In genomic region chr1:207031632-207032258, GRCh38 we compare ENCODE assay signal across 14 cellular contexts. TPM values are rescaled to one million over a fixed set of nuclear protein-coding genes. Genes with fewer than 3 reads are reported as not detected.
DNase-seq lines count a peak whose midpoint lies in the region; ATAC-seq, FAIRE-seq and TF ChIP-seq lines count a peak whose summit lies in the region.
"Had no signal": no experiment of that assay in that cellular context is flagged by ENCODE, and none has a peak within 500 bp of the region (broad histone marks: within the 10 kb centered on the region; RNA-seq: fewer than 3 reads in every experiment).

No MANE protein-coding gene starts in this region.

- H3K4me3 Mint-ChIP-seq in activated naive CD8-positive, alpha-beta T cell treated with anti-CD3 and anti-CD28 coated beads, Interleukin-2, amount 50 U/mL, for 24 hours, result no peak overlapping the region
- H3K4me3 Mint-ChIP-seq in activated CD4-positive, alpha-beta memory T cell treated with anti-CD3 and anti-CD28 coated beads for 36 hours, result no peak overlapping the region

- H2AFZ ChIP-seq in HepG2 (ENCODE audit: low read length), result no peak overlapping the region

- no peak for FAIRE-seq in HepG2 (lab: Jason Lieb, UNC)

- peak overlapping the region; percentile 12 for H3K9ac ChIP-seq in HepG2 (ENCODE audit: insufficient read depth, low read depth, low read length)

- H3K4me1 ChIP-seq in body of pancreas (peaks cover 61% of the 10 kb centered on the region), HepG2 (ENCODE audit: insufficient read depth, low read length) (peaks cover 77% of the 10 kb centered on the region), transverse colon (peaks cover 3 to 55% (median 20%) of the 10 kb centered on the region in 4 donors)

- TF ChIP-seq POLR2A in body of pancreas (IDR thresholded peaks at IDR 0.05) (peak in 2 of 3 donors; percentile 9 to 43), HepG2 (IDR thresholded peaks at IDR 0.05; ENCODE audit: insufficient read depth in 1 of 2, low read depth in 2 of 2, low read length in 2 of 2) (no peak), transverse colon (IDR thresholded peaks at IDR 0.05) (peak; percentile 53)

- no peaks in the 10 kb centered on the region for H3K79me2 ChIP-seq in HepG2 (ENCODE audit: insufficient read depth, low read length)

- POLR2A ChIA-PET in HepG2 (lab: Yijun Ruan, JAX), result interaction anchor here (1.1 to 3.1 kb wide), 6 partner anchors 7 to 21 kb away, joined by 4 to 25 read pairs (median 6); partner anchors contain the start of genes PFKFB2 and YOD1
- POLR2A ChIA-PET in activated CD4-positive, alpha-beta memory T cell treated with anti-CD3 and anti-CD28 coated beads for 36 hours (lab: Charles Lee), result no interaction called here

- peak overlapping the region in 1 of 2 donors; percentile 38 for H3K4me3 ChIP-seq in body of pancreas
- peak overlapping the region; percentile 42 to 55 (median 54) for H3K4me3 ChIP-seq in HepG2 (replicated peaks in 1 of 3; ENCODE audit: insufficient read depth in 1 of 3, low read depth in 2 of 3, low read length in 3 of 3)
- peak overlapping the region in 3 of 4 donors; percentile 27 to 51 (median 31) for H3K4me3 ChIP-seq in transverse colon

- H3K4me1 Mint-ChIP-seq in activated naive CD8-positive, alpha-beta T cell treated with anti-CD3 and anti-CD28 coated beads, Interleukin-2, amount 50 U/mL, for 24 hours, result no peaks in the 10 kb centered on the region
- H3K4me1 Mint-ChIP-seq in activated CD4-positive, alpha-beta memory T cell treated with anti-CD3 and anti-CD28 coated beads for 36 hours (ENCODE audit: low read depth), result no peaks in the 10 kb centered on the region

- CTCF ChIA-PET in HepG2 (lab: Yijun Ruan, JAX; ENCODE audit: low intra/inter-chr PET ratio, low total read pairs), result no interaction called here
- CTCF ChIA-PET in activated CD4-positive, alpha-beta memory T cell treated with anti-CD3 and anti-CD28 coated beads for 36 hours (lab: Charles Lee), result interaction anchor here (0.8 to 1.4 kb wide), 3 partner anchors 21 to 52 kb away, joined by 3 to 8 read pairs (median 4); partner anchors contain the start of gene PFKFB2

- H3K27ac ChIP-seq in body of pancreas (peak overlapping the region; percentile 87 to 92 (median 90)), HepG2 (ENCODE audit: extremely low read length, insufficient read depth, low read length) (no peak overlapping the region), transverse colon (peak overlapping the region; percentile 85 to 90 (median 88))

- H3K9me3 ChIP-seq in body of pancreas, result no peaks in the 10 kb centered on the region
- H3K9me3 ChIP-seq in HepG2 (ENCODE audit: low read length), result no peaks in the 10 kb centered on the region
- H3K9me3 ChIP-seq in transverse colon, result no peaks in the 10 kb centered on the region

- no peaks in the 10 kb centered on the region for H3K36me3 ChIP-seq in body of pancreas (replicated peaks in 1 of 2; ENCODE audit: insufficient read depth in 1 of 2, low read depth in 2 of 2)
- H3K36me3 ChIP-seq in HepG2 (replicated peaks in 1 of 2; ENCODE audit: control insufficient read depth in 1 of 2, insufficient read depth in 2 of 2, low read length in 2 of 2), result no peaks in the 10 kb centered on the region
- no peaks in the 10 kb centered on the region for H3K36me3 ChIP-seq in transverse colon

- no peaks in the 10 kb centered on the region for H3K36me3 Mint-ChIP-seq in activated naive CD8-positive, alpha-beta T cell treated with anti-CD3 and anti-CD28 coated beads, Interleukin-2, amount 50 U/mL, for 24 hours (ENCODE audit: low read depth)
- no peaks in the 10 kb centered on the region for H3K36me3 Mint-ChIP-seq in activated CD4-positive, alpha-beta memory T cell treated with anti-CD3 and anti-CD28 coated beads for 36 hours

- TF ChIP-seq EP300 in HepG2 (IDR thresholded peaks at IDR 0.05; ENCODE audit: low read depth in 2 of 2, low read length in 2 of 2) (no peak), HepG2 (CRISPR knock-in tag; IDR thresholded peaks at IDR 0.05; ENCODE audit: borderline replicate concordance) (no peak), transverse colon (IDR thresholded peaks at IDR 0.05; ENCODE audit: low read depth) (peak; percentile 28)

- no peak overlapping the region for H3K27ac Mint-ChIP-seq in activated naive CD8-positive, alpha-beta T cell treated with anti-CD3 and anti-CD28 coated beads, Interleukin-2, amount 50 U/mL, for 24 hours
- no peak overlapping the region for H3K27ac Mint-ChIP-seq in activated CD4-positive, alpha-beta memory T cell treated with anti-CD3 and anti-CD28 coated beads for 36 hours

- peaks cover 56% of the 10 kb centered on the region for H3K27me3 Mint-ChIP-seq in activated naive CD8-positive, alpha-beta T cell treated with anti-CD3 and anti-CD28 coated beads, Interleukin-2, amount 50 U/mL, for 24 hours
- peaks cover 45% of the 10 kb centered on the region for H3K27me3 Mint-ChIP-seq in activated CD4-positive, alpha-beta memory T cell treated with anti-CD3 and anti-CD28 coated beads for 36 hours

- no peak for TF ChIP-seq RAD21 in HepG2 (CRISPR knock-in tag; IDR thresholded peaks at IDR 0.05)

- peak; percentile 77 for ATAC-seq in body of pancreas
- peak; percentile 20 for ATAC-seq in HepG2
- no peak for ATAC-seq in activated naive CD8-positive, alpha-beta T cell treated with anti-CD3 and anti-CD28 coated beads, Interleukin-2, amount 50 U/mL, for 24 hours
- ATAC-seq in HG03025 (IDR thresholded peaks at IDR 0.05; ENCODE audit: low FRiP score, unreplicated experiment), result no peak

- H4K20me1 ChIP-seq in HepG2 (ENCODE audit: insufficient read depth, low read length), result no peaks in the 10 kb centered on the region

- WGBS in body of pancreas, 2 donors, result 17 to 24% methylated on average over 7 of the region's 7 CpGs
- WGBS in HepG2 (ENCODE audit: low lambda C conversion rate), result 11% methylated on average over 7 of the region's 7 CpGs
- 18 to 41% methylated on average over 2 to 7 of the region's 7 CpGs for WGBS in transverse colon (ENCODE audit: low coverage in 1 of 2), 2 donors

- H3K4me2 ChIP-seq in HepG2 (ENCODE audit: low read depth, low read length), result peak overlapping the region; percentile 85

- no TSS peak for BruUV-seq in HepG2 (replicated peaks; lab: Mats Ljungman, UMichigan)

- no peaks in the 10 kb centered on the region for H3K9me3 Mint-ChIP-seq in activated naive CD8-positive, alpha-beta T cell treated with anti-CD3 and anti-CD28 coated beads, Interleukin-2, amount 50 U/mL, for 24 hours
- no peaks in the 10 kb centered on the region for H3K9me3 Mint-ChIP-seq in activated CD4-positive, alpha-beta memory T cell treated with anti-CD3 and anti-CD28 coated beads for 36 hours

- H3K27me3 ChIP-seq in body of pancreas (no peaks in the 10 kb centered on the region), HepG2 (ENCODE audit: control insufficient read depth in 1 of 2, insufficient read depth in 2 of 2, low read length in 2 of 2) (no peaks in the 10 kb centered on the region), transverse colon (no peaks in the 10 kb centered on the region)

- in situ Hi-C loops in HepG2 (cut with HindIII; ENCODE audit: extremely low pct_ligation_motif_present, low pct_unique_long_range_greater_than_20kb) (no loop called here), transverse colon (cut with MboI; ENCODE audit: low pct_ligation_motif_present in 1 of 4, low pct_unique_long_range_greater_than_20kb in 1 of 4, low sequenced_read_pairs in 3 of 4) (no loop called here)

- TF ChIP-seq CTCF in body of pancreas (IDR thresholded peaks at IDR 0.05) (no peak), HepG2 (CRISPR knock-in tag; IDR thresholded peaks at IDR 0.05) (no peak), transverse colon (IDR thresholded peaks at IDR 0.05) (no peak)

- DNase-seq in NCI-H1092 treated with DMSO at 0.1 percent for 48 hours (lab: John Stamatoyannopoulos, UW) (peak; percentile 6), NCI-H1092 (lab: John Stamatoyannopoulos, UW) (no peak), body of pancreas (peak; percentile 77 to 89 (median 86)), HepG2 (ENCODE audit: low spot score) (peak; percentile 39), transverse colon (peak; percentile 82)
- DNase-seq in activated naive CD8-positive, alpha-beta T cell treated with anti-CD3 and anti-CD28 coated beads, Interleukin-2, amount 50 U/mL, for 24 hours, result no peak
- DNase-seq in activated CD4-positive, alpha-beta memory T cell treated with anti-CD3 and anti-CD28 coated beads for 36 hours, result no peak
- DNase-seq: 8988T; effector CD8-positive, alpha-beta T cell; hypothalamus; stimulated activated CD4-positive, alpha-beta T cell treated with anti-CD3 and anti-CD28 coated beads, Interleukin-1b, Interleukin-23, amount 100 ng/mL, for 48 hours; stimulated activated naive CD4-positive, alpha-beta T cell treated with Interleukin-2 at 50 U/mL for 16 hours had no signal

- intact Hi-C loops in body of pancreas (cut with DNase I), result no loop called here
- intact Hi-C loops in HepG2 (cut with micrococcal nuclease; ENCODE audit: unreplicated experiment), result loop anchor here (2.0 kb wide), 1 partner anchor 19 kb away; the partner anchor contains the start of gene YOD1
- intact Hi-C loops in transverse colon (cut with DNase I; ENCODE audit: low total_unique reads), result no loop called here
- intact Hi-C loops in activated CD4-positive, alpha-beta memory T cell treated with anti-CD3 and anti-CD28 coated beads for 36 hours (cut with micrococcal nuclease), result no loop called here

RNA-seq across cellular contexts. Expression of gene C1orf116, which starts 0.8 kb away (rescaled TPM):
- total RNA-seq in body of pancreas, result 10 to 100 TPM; 11.2 to 23.3 TPM
- total RNA-seq in HepG2 (2016; rRNA removed; fragmentation: Illumina TruSeq; extraction: Trizol), result 0.95 and 1.1 TPM in 2 replicates
- total RNA-seq in HepG2 (2016; cell fraction: cytosol; rRNA removed; fragmentation: Illumina TruSeq; extraction: Trizol; ENCODE audit: low read depth), result 0.18 and 0.20 TPM in 2 replicates
- total RNA-seq in HepG2 (2016; cell fraction: insoluble cytoplasmic fraction; rRNA removed; fragmentation: Illumina TruSeq; extraction: Trizol), result 0.80 and 0.89 TPM in 2 replicates
- 0.56 and 0.65 TPM in 2 replicates for total RNA-seq in HepG2 (2016; cell fraction: membrane; rRNA removed; fragmentation: Illumina TruSeq; extraction: Trizol)
- 1.0 and 1.1 TPM in 2 replicates for total RNA-seq in HepG2 (2016; cell fraction: nucleus; rRNA removed; fragmentation: Illumina TruSeq; extraction: Trizol)
- polyA plus RNA-seq in HepG2 (2011; rRNA removed), result 0.51 and 0.77 TPM in 2 replicates
- 0.20 and 0.29 TPM in 2 replicates for polyA plus RNA-seq in HepG2 (2011; cell fraction: cytosol; rRNA removed)
- polyA plus RNA-seq in HepG2 (2011; cell fraction: nucleus; rRNA removed), result 1.0 and 1.2 TPM in 2 replicates
- polyA plus RNA-seq in HepG2 (2012), result 0.36 and 0.48 TPM in 2 replicates
- polyA plus RNA-seq in HepG2 (2016; cell fraction: cytosol; fragmentation: Illumina TruSeq; extraction: Trizol; ENCODE audit: low read depth), result 0.09 and 0.16 TPM in 2 replicates
- 1.4 and 1.6 TPM in 2 replicates for polyA plus RNA-seq in HepG2 (2016; cell fraction: insoluble cytoplasmic fraction; fragmentation: Illumina TruSeq; extraction: Trizol; ENCODE audit: low read depth)
- polyA plus RNA-seq in HepG2 (2016; cell fraction: membrane; fragmentation: Illumina TruSeq; extraction: Trizol; ENCODE audit: low read depth), result 0.35 and 0.52 TPM in 2 replicates
- polyA plus RNA-seq in HepG2 (2016; cell fraction: nucleus; fragmentation: Illumina TruSeq; extraction: Trizol; ENCODE audit: insufficient read depth, low read depth), result 1.4 and 1.9 TPM in 2 replicates
- polyA minus RNA-seq in HepG2 (2011; rRNA and poly(A)+ RNA removed; ENCODE audit: low replicate concordance), result 0.80 TPM in 2 replicates
- 0.44 and 0.69 TPM in 2 replicates for polyA minus RNA-seq in HepG2 (2011; cell fraction: cytosol; rRNA and poly(A)+ RNA removed)
- 1.5 and 2.6 TPM in 2 replicates for polyA minus RNA-seq in HepG2 (2011; cell fraction: nucleus; rRNA and poly(A)+ RNA removed)
- 10 to 100 TPM; 25.7 to 41.2 (median 29.2) TPM for total RNA-seq in transverse colon
- total RNA-seq in activated CD4-positive, alpha-beta memory T cell treated with anti-CD3 and anti-CD28 coated beads for 36 hours, result not detected
- polyA plus RNA-seq: neural cell had no signal

RNA-seq across cellular contexts. Expression of gene YOD1, which starts 19.3 kb away (rescaled TPM):
- total RNA-seq in body of pancreas (1 to 10 TPM; 5.4 to 5.9 TPM), HepG2 (2016; rRNA removed; fragmentation: Illumina TruSeq; extraction: Trizol) (9.1 and 14.1 TPM in 2 replicates), transverse colon (10 to 100 TPM in 2 of 4 donors, 1 to 10 TPM in 2; 9.0 to 17.5 (median 12.0) TPM)
- 0.91 and 1.1 TPM in 2 replicates for total RNA-seq in HepG2 (2016; cell fraction: cytosol; rRNA removed; fragmentation: Illumina TruSeq; extraction: Trizol; ENCODE audit: low read depth)
- total RNA-seq in HepG2 (2016; cell fraction: insoluble cytoplasmic fraction; rRNA removed; fragmentation: Illumina TruSeq; extraction: Trizol), result 9.1 and 13.9 TPM in 2 replicates
- 5.3 and 5.7 TPM in 2 replicates for total RNA-seq in HepG2 (2016; cell fraction: membrane; rRNA removed; fragmentation: Illumina TruSeq; extraction: Trizol)
- 14.7 and 16.3 TPM in 2 replicates for total RNA-seq in HepG2 (2016; cell fraction: nucleus; rRNA removed; fragmentation: Illumina TruSeq; extraction: Trizol)
- 2.5 and 3.4 TPM in 2 replicates for polyA plus RNA-seq in HepG2 (2011; rRNA removed)
- 1.1 and 1.7 TPM in 2 replicates for polyA plus RNA-seq in HepG2 (2011; cell fraction: cytosol; rRNA removed)
- 4.1 and 4.8 TPM in 2 replicates for polyA plus RNA-seq in HepG2 (2011; cell fraction: nucleus; rRNA removed)
- polyA plus RNA-seq in HepG2 (2012), result 3.9 and 4.9 TPM in 2 replicates
- polyA plus RNA-seq in HepG2 (2016; cell fraction: cytosol; fragmentation: Illumina TruSeq; extraction: Trizol; ENCODE audit: low read depth), result 0.36 and 0.38 TPM in 2 replicates
- 9.5 and 10.5 TPM in 2 replicates for polyA plus RNA-seq in HepG2 (2016; cell fraction: insoluble cytoplasmic fraction; fragmentation: Illumina TruSeq; extraction: Trizol; ENCODE audit: low read depth)
- 2.4 and 2.5 TPM in 2 replicates for polyA plus RNA-seq in HepG2 (2016; cell fraction: membrane; fragmentation: Illumina TruSeq; extraction: Trizol; ENCODE audit: low read depth)
- polyA plus RNA-seq in HepG2 (2016; cell fraction: nucleus; fragmentation: Illumina TruSeq; extraction: Trizol; ENCODE audit: insufficient read depth, low read depth), result 15.7 and 15.8 TPM in 2 replicates
- polyA minus RNA-seq in HepG2 (2011; rRNA and poly(A)+ RNA removed; ENCODE audit: low replicate concordance), result 2.4 and 7.1 TPM in 2 replicates
- polyA minus RNA-seq in HepG2 (2011; cell fraction: cytosol; rRNA and poly(A)+ RNA removed), result 3.2 and 3.8 TPM in 2 replicates
- 16.9 and 21.2 TPM in 2 replicates for polyA minus RNA-seq in HepG2 (2011; cell fraction: nucleus; rRNA and poly(A)+ RNA removed)
- total RNA-seq in activated CD4-positive, alpha-beta memory T cell treated with anti-CD3 and anti-CD28 coated beads for 36 hours, result 1 to 10 TPM; 6.3 to 7.2 TPM

RNA-seq across cellular contexts. Expression of gene PFKFB2, which starts 21.3 kb away (rescaled TPM):
- total RNA-seq in body of pancreas (1 to 10 TPM; 4.9 to 9.3 TPM), HepG2 (2016; rRNA removed; fragmentation: Illumina TruSeq; extraction: Trizol) (9.4 and 10.6 TPM in 2 replicates), transverse colon (100 to 1,000 TPM in 1 of 4 donors, 10 to 100 TPM in 3; 84.2 to 155 (median 91.1) TPM)
- 0.62 and 0.71 TPM in 2 replicates for total RNA-seq in HepG2 (2016; cell fraction: cytosol; rRNA removed; fragmentation: Illumina TruSeq; extraction: Trizol; ENCODE audit: low read depth)
- total RNA-seq in HepG2 (2016; cell fraction: insoluble cytoplasmic fraction; rRNA removed; fragmentation: Illumina TruSeq; extraction: Trizol), result 10.2 and 10.9 TPM in 2 replicates
- 2.7 and 2.9 TPM in 2 replicates for total RNA-seq in HepG2 (2016; cell fraction: membrane; rRNA removed; fragmentation: Illumina TruSeq; extraction: Trizol)
- 12.6 and 18.6 TPM in 2 replicates for total RNA-seq in HepG2 (2016; cell fraction: nucleus; rRNA removed; fragmentation: Illumina TruSeq; extraction: Trizol)
- polyA plus RNA-seq in HepG2 (2011; rRNA removed), result 3.9 and 4.6 TPM in 2 replicates
- 1.8 and 2.7 TPM in 2 replicates for polyA plus RNA-seq in HepG2 (2011; cell fraction: cytosol; rRNA removed)
- 8.6 and 10.6 TPM in 2 replicates for polyA plus RNA-seq in HepG2 (2011; cell fraction: nucleus; rRNA removed)
- polyA plus RNA-seq in HepG2 (2012), result 3.6 and 4.1 TPM in 2 replicates
- 0.22 and 0.25 TPM in 2 replicates for polyA plus RNA-seq in HepG2 (2016; cell fraction: cytosol; fragmentation: Illumina TruSeq; extraction: Trizol; ENCODE audit: low read depth)
- 5.0 TPM in 2 replicates for polyA plus RNA-seq in HepG2 (2016; cell fraction: insoluble cytoplasmic fraction; fragmentation: Illumina TruSeq; extraction: Trizol; ENCODE audit: low read depth)
- polyA plus RNA-seq in HepG2 (2016; cell fraction: membrane; fragmentation: Illumina TruSeq; extraction: Trizol; ENCODE audit: low read depth), result 0.60 and 0.72 TPM in 2 replicates
- polyA plus RNA-seq in HepG2 (2016; cell fraction: nucleus; fragmentation: Illumina TruSeq; extraction: Trizol; ENCODE audit: insufficient read depth, low read depth), result 16.4 and 17.0 TPM in 2 replicates
- polyA minus RNA-seq in HepG2 (2011; rRNA and poly(A)+ RNA removed; ENCODE audit: low replicate concordance), result 5.5 and 25.8 TPM in 2 replicates
- polyA minus RNA-seq in HepG2 (2011; cell fraction: cytosol; rRNA and poly(A)+ RNA removed), result 2.8 and 3.1 TPM in 2 replicates
- polyA minus RNA-seq in HepG2 (2011; cell fraction: nucleus; rRNA and poly(A)+ RNA removed), result 11.5 and 15.7 TPM in 2 replicates
- total RNA-seq in activated CD4-positive, alpha-beta memory T cell treated with anti-CD3 and anti-CD28 coated beads for 36 hours, result 1 to 10 TPM; 2.1 to 2.5 TPM

RNA-seq across cellular contexts. Expression of gene C4BPB, which starts 56.9 kb away (rescaled TPM):
- total RNA-seq in body of pancreas, result 10 to 100 TPM in 1 of 2 donors, not detected in 1; 11.9 TPM
- 115 and 155 TPM in 2 replicates for total RNA-seq in HepG2 (2016; rRNA removed; fragmentation: Illumina TruSeq; extraction: Trizol)
- 32.6 and 35.5 TPM in 2 replicates for total RNA-seq in HepG2 (2016; cell fraction: cytosol; rRNA removed; fragmentation: Illumina TruSeq; extraction: Trizol; ENCODE audit: low read depth)
- 103 and 158 TPM in 2 replicates for total RNA-seq in HepG2 (2016; cell fraction: insoluble cytoplasmic fraction; rRNA removed; fragmentation: Illumina TruSeq; extraction: Trizol)
- 54.7 and 56.1 TPM in 2 replicates for total RNA-seq in HepG2 (2016; cell fraction: membrane; rRNA removed; fragmentation: Illumina TruSeq; extraction: Trizol)
- total RNA-seq in HepG2 (2016; cell fraction: nucleus; rRNA removed; fragmentation: Illumina TruSeq; extraction: Trizol), result 137 and 149 TPM in 2 replicates
- 266 and 267 TPM in 2 replicates for polyA plus RNA-seq in HepG2 (2011; rRNA removed)
- polyA plus RNA-seq in HepG2 (2011; cell fraction: cytosol; rRNA removed), result 125 and 190 TPM in 2 replicates
- 342 and 476 TPM in 2 replicates for polyA plus RNA-seq in HepG2 (2011; cell fraction: nucleus; rRNA removed)
- 127 and 145 TPM in 2 replicates for polyA plus RNA-seq in HepG2 (2012)
- 28.4 and 30.6 TPM in 2 replicates for polyA plus RNA-seq in HepG2 (2016; cell fraction: cytosol; fragmentation: Illumina TruSeq; extraction: Trizol; ENCODE audit: low read depth)
- polyA plus RNA-seq in HepG2 (2016; cell fraction: insoluble cytoplasmic fraction; fragmentation: Illumina TruSeq; extraction: Trizol; ENCODE audit: low read depth), result 83.2 and 84.7 TPM in 2 replicates
- 38.4 and 38.5 TPM in 2 replicates for polyA plus RNA-seq in HepG2 (2016; cell fraction: membrane; fragmentation: Illumina TruSeq; extraction: Trizol; ENCODE audit: low read depth)
- 222 and 224 TPM in 2 replicates for polyA plus RNA-seq in HepG2 (2016; cell fraction: nucleus; fragmentation: Illumina TruSeq; extraction: Trizol; ENCODE audit: insufficient read depth, low read depth)
- 81.3 and 321 TPM in 2 replicates for polyA minus RNA-seq in HepG2 (2011; rRNA and poly(A)+ RNA removed; ENCODE audit: low replicate concordance)
- 34.7 and 50.0 TPM in 2 replicates for polyA minus RNA-seq in HepG2 (2011; cell fraction: cytosol; rRNA and poly(A)+ RNA removed)
- polyA minus RNA-seq in HepG2 (2011; cell fraction: nucleus; rRNA and poly(A)+ RNA removed), result 175 and 265 TPM in 2 replicates
- 10 to 100 TPM in 1 of 4 donors, 1 to 10 TPM in 2, not detected in 1; 3.7 to 16.8 (median 9.8) TPM for total RNA-seq in transverse colon
- total RNA-seq in activated CD4-positive, alpha-beta memory T cell treated with anti-CD3 and anti-CD28 coated beads for 36 hours, result under 1 TPM; 0.24 to 0.39 TPM
- polyA plus RNA-seq: neural cell had no signal

Comparison
In these comparisons a context has a peak if more than half of its experiments do, and no peak if none do; other contexts are left out.
1. DNase-seq: peak in NCI-H1092 treated with DMSO at 0.1 percent for 48 hours (single experiment), body of pancreas (4 of 4), HepG2 (single experiment) and transverse colon (single experiment); none in NCI-H1092 (single experiment), activated naive CD8-positive, alpha-beta T cell treated with anti-CD3 and anti-CD28 coated beads, Interleukin-2, amount 50 U/mL, for 24 hours (single experiment) and activated CD4-positive, alpha-beta memory T cell treated with anti-CD3 and anti-CD28 coated beads for 36 hours (single experiment).
2. ATAC-seq: peak in body of pancreas (single experiment) and HepG2 (single experiment); none in activated naive CD8-positive, alpha-beta T cell treated with anti-CD3 and anti-CD28 coated beads, Interleukin-2, amount 50 U/mL, for 24 hours (single experiment) and HG03025 (single experiment).
3. POLR2A ChIP-seq: peak in body of pancreas (2 of 3) and transverse colon (single experiment); none in HepG2 (0 of 2).